Comparison of ENCODE assay signal across 1 cellular context in genomic region chr2:140526575-140526974, GRCh38.
TF ChIP-seq lines count a peak whose summit lies in the region.

No MANE protein-coding gene starts in this region.

TF ChIP-seq in SK-N-SH, 30 proteins besides CTCF, POLR2A, EP300 and RAD21 (continued from another document):
- TF ChIP-seq JUND (IDR thresholded peaks at IDR 0.05) (peak; percentile 48; the same call in 1 of the 2 replicates), CHD2 (IDR thresholded peaks at IDR 0.05; ENCODE audit: low read length, partially characterized antibody) (no peak)
TF ChIP-seq in SK-N-SH: peak in this region for 6.
